ENCODE assay signal across 1 cellular context in genomic region chr1:51634618-51635017, GRCh38.
TF ChIP-seq lines count a peak whose summit lies in the region.

No MANE protein-coding gene starts in this region.

TF ChIP-seq in GM23338, 12 proteins besides CTCF, POLR2A, EP300 and RAD21 (continued from another document):
- TF ChIP-seq REST (IDR thresholded peaks at IDR 0.05; ENCODE audit: unreplicated experiment) (no peak), JUNB (IDR thresholded peaks at IDR 0.05; ENCODE audit: unreplicated experiment) (no peak), STAT1 (IDR thresholded peaks at IDR 0.05; ENCODE audit: unreplicated experiment) (no peak), POLR2AphosphoS5 (IDR thresholded peaks at IDR 0.05; ENCODE audit: low read depth) (no peak), EZH2phosphoT487 (IDR thresholded peaks at IDR 0.05; ENCODE audit: unreplicated experiment) (no peak)
